ENCODE assay signal across 1 cellular context in genomic region chr11:95937358-95937757, GRCh38.
TF ChIP-seq lines count a peak whose summit lies in the region.

No MANE protein-coding gene starts in this region.

TF ChIP-seq in HepG2, 621 proteins besides CTCF, POLR2A, EP300 and RAD21 (continued from another document):
- no peak for TF ChIP-seq MLXIP (CRISPR knock-in tag; IDR thresholded peaks at IDR 0.05; ENCODE audit: borderline replicate concordance)
- TF ChIP-seq ZBTB46 (CRISPR knock-in tag; IDR thresholded peaks at IDR 0.05; ENCODE audit: borderline replicate concordance), result no peak
- TF ChIP-seq TBX3 (IDR thresholded peaks at IDR 0.05; ENCODE audit: borderline replicate concordance), result peak; percentile 75; the same call in 1 of the 2 replicates
- TF ChIP-seq ZNF441 (CRISPR knock-in tag; IDR thresholded peaks at IDR 0.05; ENCODE audit: borderline replicate concordance), result no peak
- TF ChIP-seq ZFP1 (CRISPR knock-in tag; IDR thresholded peaks at IDR 0.05), result no peak
- no peak for TF ChIP-seq RBAK (CRISPR knock-in tag; IDR thresholded peaks at IDR 0.05)
- no peak for TF ChIP-seq TFE3 (CRISPR knock-in tag; IDR thresholded peaks at IDR 0.05)
TF ChIP-seq in HepG2: peak in this region for 13.
